Comparison of ENCODE assay signal across 27 cellular contexts in the genomic region with DNA sequence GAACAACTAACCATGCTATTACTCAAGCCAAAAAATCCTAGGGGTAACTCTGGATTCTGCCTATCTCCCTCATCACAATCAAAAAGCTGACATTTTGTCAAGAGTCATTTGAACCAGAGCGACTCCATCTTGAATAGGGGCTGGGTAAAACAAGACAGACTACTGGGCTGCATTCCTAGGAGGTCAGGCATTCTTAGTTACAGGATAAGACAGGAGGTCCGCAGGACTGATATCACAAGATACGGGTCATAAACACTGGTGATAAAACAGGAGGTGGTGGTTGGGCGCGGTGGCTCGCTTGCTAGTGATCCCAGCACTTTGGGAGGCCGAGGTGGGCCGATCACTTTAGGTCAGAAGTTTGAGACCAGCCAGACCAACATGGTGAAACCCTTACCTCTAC. TPM values are rescaled to one million over a fixed set of nuclear protein-coding genes. Genes with fewer than 3 reads are reported as not detected.
"Had no signal": no experiment of that assay in that cellular context is flagged by ENCODE, and none has a peak within 500 bp of the region (broad histone marks: within the 10 kb centered on the region; RNA-seq: fewer than 3 reads in every experiment).

No MANE protein-coding gene starts in this region.

- ATAC-seq: natural killer cell; psoas muscle; right cardiac atrium; right lobe of liver; stimulated activated effector memory CD8-positive, alpha-beta T cell treated with anti-CD3 and anti-CD28 coated beads, Interleukin-12 subunit alpha, Interleukin-12 subunit beta, amount 100 ng/mL, for 72 hours; stimulated activated naive B cell treated with anti-CD40 and anti-IgM and Interleukin-4, amounts not matched to agents 10 μg/mL and 1 μg/mL and 100 μg/mL, for 72 hours; upper lobe of right lung had no signal

- H3K27me3 ChIP-seq: neural progenitor cell, ovary, right lobe of liver, sigmoid colon, stomach, thyroid gland, tibial nerve, upper lobe of right lung, uterus had no signal

- H3K9me3 ChIP-seq: ovary, psoas muscle, right lobe of liver, sigmoid colon, stomach, thoracic aorta, thyroid gland, upper lobe of right lung, uterus had no signal

- H3K4me3 ChIP-seq: neural progenitor cell, ovary, psoas muscle, right lobe of liver, sigmoid colon, stomach, thoracic aorta, thyroid gland, tibial nerve, upper lobe of right lung, uterus had no signal

- H3K79me2 ChIP-seq: parathyroid adenoma had no signal

- FAIRE-seq: small intestine had no signal

- H2AFZ ChIP-seq: neural progenitor cell, parathyroid adenoma had no signal

- H3K36me3 ChIP-seq: neural progenitor cell, ovary, right lobe of liver, sigmoid colon, stomach, thoracic aorta, thyroid gland, tibial nerve, upper lobe of right lung, uterus had no signal

- DNase-seq: natural killer cell; occipital lobe; ovary; posterior cingulate gyrus; psoas muscle; right cardiac atrium; right lobe of liver; sigmoid colon; small intestine; stimulated activated CD4-positive, alpha-beta T cell treated with anti-CD3 and anti-CD28 coated beads, Interleukin-15, amount 100 ng/mL, for 24 hours; stimulated activated CD4-positive, alpha-beta T cell treated with anti-CD3 and anti-CD28 coated beads, Interleukin-2, amount 100 ng/mL, for 24 hours; stimulated activated CD4-positive, alpha-beta T cell treated with anti-CD3 and anti-CD28 coated beads, Interleukin-2, amount 100 ng/mL, for 48 hours; stimulated activated CD4-positive, alpha-beta T cell treated with anti-CD3 and anti-CD28 coated beads, Interleukin-4, amount 100 ng/mL, for 24 hours; stimulated activated naive B cell treated with anti-CD40 and anti-IgM and Interleukin-4, amounts not matched to agents 10 μg/mL and 1 μg/mL and 100 μg/mL, for 72 hours; stimulated activated naive CD4-positive, alpha-beta T cell treated with Interleukin-2 at 50 U/mL for 16 hours; stomach; thyroid gland; upper lobe of right lung; uterus had no signal

- H3K27ac ChIP-seq: neural progenitor cell, ovary, parathyroid adenoma, psoas muscle, right lobe of liver, sigmoid colon, stomach, thoracic aorta, thyroid gland, tibial nerve, upper lobe of right lung, uterus had no signal

- H3K4me1 ChIP-seq: neural progenitor cell, parathyroid adenoma, sigmoid colon, thyroid gland, tibial nerve, upper lobe of right lung, uterus had no signal

- H3K4me2 ChIP-seq: neural progenitor cell had no signal

- H3K9ac ChIP-seq: neural progenitor cell, parathyroid adenoma had no signal

RNA-seq across cellular contexts. Expression of a gene that starts 32.2 kb away (rescaled TPM):
- total RNA-seq: osteoblast, sigmoid colon, skeletal muscle tissue, thoracic aorta, thyroid gland, tibial nerve, upper lobe of right lung, urinary bladder had no signal
